ENCODE assay signal across 8 cellular contexts in the genomic region with DNA sequence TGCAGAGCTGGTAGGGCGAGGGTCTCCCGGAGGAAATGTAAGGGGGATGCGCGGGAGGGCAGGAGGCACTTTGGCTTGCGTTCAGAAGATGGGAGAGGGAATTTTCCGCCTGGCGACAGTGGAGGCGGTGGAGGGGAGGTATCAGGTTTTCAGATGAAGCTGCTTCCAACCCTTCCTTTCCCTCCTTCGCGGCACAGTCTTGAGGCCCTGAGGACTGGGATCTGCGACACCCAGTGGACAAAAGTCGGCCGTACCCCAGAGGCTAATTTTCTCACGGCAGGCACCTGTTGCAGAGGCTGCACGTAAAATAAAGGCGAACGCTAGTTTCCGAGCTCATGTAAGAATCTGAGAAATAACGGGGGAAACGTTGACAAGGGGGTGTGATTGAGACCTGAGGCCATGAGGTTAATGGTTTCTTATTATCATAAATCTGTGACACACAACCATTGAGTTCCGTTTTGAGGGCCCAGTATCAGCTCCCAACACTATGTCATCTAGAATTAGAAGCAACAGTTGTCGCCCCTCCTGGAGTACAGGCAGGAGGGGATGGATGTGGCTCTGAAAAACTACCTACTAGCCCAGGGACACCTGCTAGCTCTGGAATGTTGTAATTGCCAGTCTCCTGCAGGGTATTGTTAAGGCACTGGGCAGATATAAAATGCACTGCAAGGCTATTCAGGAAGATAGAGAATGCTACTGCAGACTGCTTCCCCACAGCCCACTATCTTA. TPM values are rescaled to one million over a fixed set of nuclear protein-coding genes. Genes with fewer than 3 reads are reported as not detected.
A peak's percentile ranks its signal among the peaks of the same experiment; 100 is the strongest.
DNase-seq lines count a peak whose midpoint lies in the region; ATAC-seq lines count a peak whose summit lies in the region.

No MANE protein-coding gene starts in this region.

- CTCF ChIA-PET in activated CD4-positive, alpha-beta memory T cell treated with anti-CD3 and anti-CD28 coated beads, Interleukin-2, amount 10 ng/mL, durations not matched to agents 7 days and 5 days (lab: Charles Lee): interaction anchor here (0.8 to 2.3 kb wide), 8 partner anchors 8 to 268 kb away, joined by 3 to 26 read pairs (median 6); partner anchors contain the start of gene SLC25A53

- peaks cover 3% of the 10 kb centered on the region for H3K27me3 Mint-ChIP-seq in activated CD4-positive, alpha-beta memory T cell treated with anti-CD3 and anti-CD28 coated beads, Interleukin-2, amount 10 ng/mL, durations not matched to agents 7 days and 5 days

- H3K4me3 Mint-ChIP-seq in activated CD4-positive, alpha-beta memory T cell treated with anti-CD3 and anti-CD28 coated beads, Interleukin-2, amount 10 ng/mL, durations not matched to agents 7 days and 5 days: peak overlapping the region; percentile 77

- H3K4me1 Mint-ChIP-seq in activated CD4-positive, alpha-beta memory T cell treated with anti-CD3 and anti-CD28 coated beads, Interleukin-2, amount 10 ng/mL, durations not matched to agents 7 days and 5 days: peaks cover 52% of the 10 kb centered on the region

- H3K36me3 ChIP-seq in effector memory CD4-positive, alpha-beta T cell (ENCODE audit: control insufficient read depth, insufficient read depth, low read length): no peaks in the 10 kb centered on the region
- no peaks in the 10 kb centered on the region for H3K36me3 ChIP-seq in mesodermal cell (ENCODE audit: control insufficient read depth, insufficient read depth, low read length)

- H3K27me3 ChIP-seq in effector memory CD4-positive, alpha-beta T cell (replicated peaks; ENCODE audit: control insufficient read depth, insufficient read depth, low read length, poor library complexity, severe bottlenecking): no peaks in the 10 kb centered on the region

- peak overlapping the region; percentile 66 for H3K4me3 ChIP-seq in effector memory CD4-positive, alpha-beta T cell (ENCODE audit: insufficient read depth, low read depth, low read length, poor library complexity, severe bottlenecking)
- H3K4me3 ChIP-seq in mesodermal cell (ENCODE audit: extremely low read depth, insufficient read depth, low read length, poor library complexity, severe bottlenecking): peak overlapping the region; percentile 47

- H3K36me3 Mint-ChIP-seq in activated CD4-positive, alpha-beta memory T cell treated with anti-CD3 and anti-CD28 coated beads, Interleukin-2, amount 10 ng/mL, durations not matched to agents 7 days and 5 days (ENCODE audit: low read depth): no peaks in the 10 kb centered on the region

- POLR2A ChIA-PET in activated CD4-positive, alpha-beta memory T cell treated with anti-CD3 and anti-CD28 coated beads, Interleukin-2, amount 10 ng/mL, durations not matched to agents 7 days and 5 days (lab: Charles Lee): interaction anchor here (0.6 to 2.2 kb wide), 5 partner anchors 9 to 195 kb away, joined by 3 to 9 read pairs (median 7); partner anchors contain the start of gene SLC25A53

- DNase-seq in ACHN: peak; percentile 60
- peak; percentile 61 for DNase-seq in NCI-H345 (lab: John Stamatoyannopoulos, UW)
- DNase-seq in activated CD4-positive, alpha-beta memory T cell treated with anti-CD3 and anti-CD28 coated beads, Interleukin-2, amount 10 ng/mL, durations not matched to agents 7 days and 5 days: peak; percentile 61
- peak; percentile 7 to 27 (median 25) for DNase-seq in effector memory CD4-positive, alpha-beta T cell
- peak; percentile 59 for DNase-seq in stimulated activated CD8-positive, alpha-beta memory T cell treated with anti-CD3 and anti-CD28 coated beads, Interleukin-4, amount 100 ng/mL, for 48 hours

- ATAC-seq in GM18498 (IDR thresholded peaks at IDR 0.05; ENCODE audit: unreplicated experiment) (peak; percentile 47), HG03103 (IDR thresholded peaks at IDR 0.05; ENCODE audit: low read depth, unreplicated experiment) (peak; percentile 43)

- peaks cover 3% of the 10 kb centered on the region for H3K4me1 ChIP-seq in effector memory CD4-positive, alpha-beta T cell (ENCODE audit: control insufficient read depth, insufficient read depth, low read length, poor library complexity, severe bottlenecking)
- H3K4me1 ChIP-seq in mesodermal cell (ENCODE audit: control insufficient read depth, insufficient read depth, low read length, poor library complexity, severe bottlenecking): no peaks in the 10 kb centered on the region

- in situ Hi-C loops in ACHN (cut with HindIII; ENCODE audit: low pct_ligation_motif_present, low pct_unique_long_range_greater_than_20kb, low sequenced_read_pairs): no loop called here

- H3K9me3 Mint-ChIP-seq in activated CD4-positive, alpha-beta memory T cell treated with anti-CD3 and anti-CD28 coated beads, Interleukin-2, amount 10 ng/mL, durations not matched to agents 7 days and 5 days: no peaks in the 10 kb centered on the region

- 0% methylated on average over 5 of the region's 22 CpGs; no CpG with 5 or more reads in 1 of the 2 experiments for WGBS in mesodermal cell (ENCODE audit: insufficient coverage in 2 of 2), 2 experiments

- no peak overlapping the region for H3K27ac Mint-ChIP-seq in activated CD4-positive, alpha-beta memory T cell treated with anti-CD3 and anti-CD28 coated beads, Interleukin-2, amount 10 ng/mL, durations not matched to agents 7 days and 5 days

- no peak overlapping the region for H3K27ac ChIP-seq in effector memory CD4-positive, alpha-beta T cell (ENCODE audit: insufficient read depth, low read length, poor library complexity, severe bottlenecking)
- H3K27ac ChIP-seq in mesodermal cell (ENCODE audit: low read depth, low read length, severe bottlenecking): no peak overlapping the region

- no peaks in the 10 kb centered on the region for H3K9me3 ChIP-seq in effector memory CD4-positive, alpha-beta T cell (ENCODE audit: control insufficient read depth, low read length)
- no peaks in the 10 kb centered on the region for H3K9me3 ChIP-seq in mesodermal cell (ENCODE audit: control insufficient read depth, low read length)

RNA-seq across cellular contexts. Expression of gene ZCCHC18, which starts 1.1 kb away (rescaled TPM):
- 1 to 10 TPM; 1.6 to 2.8 TPM for total RNA-seq in activated CD4-positive, alpha-beta memory T cell treated with anti-CD3 and anti-CD28 coated beads, Interleukin-2, amount 10 ng/mL, durations not matched to agents 7 days and 5 days
- 1.9 TPM for polyA plus RNA-seq in mesodermal cell (2013, experiment 1 of 2)
- polyA plus RNA-seq in mesodermal cell (2013, experiment 2 of 2): 2.2 TPM

RNA-seq across cellular contexts. Expression of gene TMSB15C, which starts 37.4 kb away (rescaled TPM):
- total RNA-seq in activated CD4-positive, alpha-beta memory T cell treated with anti-CD3 and anti-CD28 coated beads, Interleukin-2, amount 10 ng/mL, durations not matched to agents 7 days and 5 days: 1 to 10 TPM; 1.9 to 2.9 TPM
- 5.6 TPM for polyA plus RNA-seq in mesodermal cell (2013, experiment 1 of 2)
- polyA plus RNA-seq in mesodermal cell (2013, experiment 2 of 2): 6.8 TPM

RNA-seq across cellular contexts. Expression of gene SLC25A53, which starts 43.4 kb away (rescaled TPM):
- 1 to 10 TPM; 7.9 to 8.3 TPM for total RNA-seq in activated CD4-positive, alpha-beta memory T cell treated with anti-CD3 and anti-CD28 coated beads, Interleukin-2, amount 10 ng/mL, durations not matched to agents 7 days and 5 days
- polyA plus RNA-seq in mesodermal cell (2013, experiment 1 of 2): 3.5 TPM
- 3.0 TPM for polyA plus RNA-seq in mesodermal cell (2013, experiment 2 of 2)

RNA-seq across cellular contexts. Expression of gene FAM199X, which starts 52.9 kb away (rescaled TPM):
- 10 to 100 TPM; 12.9 to 13.1 TPM for total RNA-seq in activated CD4-positive, alpha-beta memory T cell treated with anti-CD3 and anti-CD28 coated beads, Interleukin-2, amount 10 ng/mL, durations not matched to agents 7 days and 5 days
- polyA plus RNA-seq in mesodermal cell (2013, experiment 1 of 2): 16.3 TPM
- 16.1 TPM for polyA plus RNA-seq in mesodermal cell (2013, experiment 2 of 2)
